ENCODE assay signal across 8 cellular contexts in genomic region chr21:39444406-39445145, GRCh38. TPM values are rescaled to one million over a fixed set of nuclear protein-coding genes. Genes with fewer than 3 reads are reported as not detected.
DNase-seq lines count a peak whose midpoint lies in the region; ATAC-seq and TF ChIP-seq lines count a peak whose summit lies in the region.

No MANE protein-coding gene starts in this region.

- POLR2A ChIA-PET in naive thymus-derived CD4-positive, alpha-beta T cell (lab: Charles Lee) = no interaction called here

- no peak for ATAC-seq in naive thymus-derived CD4-positive, alpha-beta T cell

- H3K4me1 Mint-ChIP-seq in endothelial cell (ENCODE audit: unreplicated experiment) = peaks cover 18% of the 10 kb centered on the region
- peaks cover 8 to 26% (median 14%) of the 10 kb centered on the region in 7 donors for H3K4me1 Mint-ChIP-seq in naive thymus-derived CD4-positive, alpha-beta T cell

- peak overlapping the region; percentile 96 for H3K27ac Mint-ChIP-seq in endothelial cell (ENCODE audit: unreplicated experiment)
- H3K27ac Mint-ChIP-seq in naive thymus-derived CD4-positive, alpha-beta T cell = peak overlapping the region; percentile 85 to 98 (median 91)

- CTCF ChIA-PET in naive thymus-derived CD4-positive, alpha-beta T cell (lab: Charles Lee) = interaction anchor here (0.6 kb wide), 1 partner anchor 305 kb away, joined by 4 read pairs; no protein-coding TSS in a partner anchor

- no peaks in the 10 kb centered on the region for H3K36me3 ChIP-seq in naive thymus-derived CD4-positive, alpha-beta T cell (ENCODE audit: control insufficient read depth in 2 of 3, insufficient read depth in 3 of 3, low read length in 3 of 3)

- intact Hi-C loops in naive thymus-derived CD4-positive, alpha-beta T cell (cut with micrococcal nuclease) = loop anchor here (1.0 to 5.0 kb wide), 11 partner anchors 56 to 1882 kb away; partner anchors contain the start of genes PSMG1 (in 2 of the 2), BRWD1 (in 1 of the 2), ETS2 (in 1 of the 2) and HMGN1 (in 1 of the 2)

- peaks cover 11 to 13% of the 10 kb centered on the region in 2 donors for H3K4me1 ChIP-seq in naive thymus-derived CD4-positive, alpha-beta T cell (ENCODE audit: control insufficient read depth in 2 of 2, insufficient read depth in 2 of 2, low read length in 2 of 2)

- peak overlapping the region; percentile 76 for H3K27ac ChIP-seq in naive thymus-derived CD4-positive, alpha-beta T cell (ENCODE audit: low read depth, low read length)

- H3K27me3 ChIP-seq in naive thymus-derived CD4-positive, alpha-beta T cell (ENCODE audit: control insufficient read depth in 2 of 2, insufficient read depth in 2 of 2, low read length in 2 of 2) = peaks cover 0 to 5% of the 10 kb centered on the region in 2 donors

- H3K36me3 Mint-ChIP-seq in endothelial cell (ENCODE audit: low read depth, unreplicated experiment) = peaks cover 7% of the 10 kb centered on the region
- H3K36me3 Mint-ChIP-seq in naive thymus-derived CD4-positive, alpha-beta T cell = no peaks in the 10 kb centered on the region

- TF ChIP-seq CTCF in endothelial cell (IDR thresholded peaks at IDR 0.05; ENCODE audit: unreplicated experiment) = no peak

- H3K4me3 Mint-ChIP-seq in endothelial cell (ENCODE audit: unreplicated experiment) = peak overlapping the region; percentile 97
- H3K4me3 Mint-ChIP-seq in naive thymus-derived CD4-positive, alpha-beta T cell = peak overlapping the region; percentile 91 to 99 (median 94)

- DNase-seq in DMS53 (lab: John Stamatoyannopoulos, UW) (peak; percentile 36), DMS53 treated with DMSO at 0.1 percent for 48 hours (lab: John Stamatoyannopoulos, UW; ENCODE audit: unreplicated experiment) (no peak), RPMI7951 (ENCODE audit: low read depth) (peak; percentile 28), endothelial cell (ENCODE audit: low spot score) (peak; percentile 11), Kasumi-1 (lab: John Stamatoyannopoulos, UW) (no peak), ecto neural progenitor cell (ENCODE audit: low spot score) (no peak)
- peak in 1 of 9 donors; percentile 0 for DNase-seq in naive thymus-derived CD4-positive, alpha-beta T cell
- no peak for DNase-seq in activated CD4-positive, CD25-positive, alpha-beta regulatory T cell (lab: John Stamatoyannopoulos, UW)

- peak overlapping the region; percentile 83 for H3K4me3 ChIP-seq in naive thymus-derived CD4-positive, alpha-beta T cell (ENCODE audit: low read length)

- peaks cover 6% of the 10 kb centered on the region for H3K27me3 Mint-ChIP-seq in endothelial cell (ENCODE audit: unreplicated experiment)
- H3K27me3 Mint-ChIP-seq in naive thymus-derived CD4-positive, alpha-beta T cell = peaks cover 6 to 47% (median 16%) of the 10 kb centered on the region in 5 donors

- peaks cover 6% of the 10 kb centered on the region for H3K9me3 Mint-ChIP-seq in endothelial cell (ENCODE audit: unreplicated experiment)
- H3K9me3 Mint-ChIP-seq in naive thymus-derived CD4-positive, alpha-beta T cell = peaks cover 0 to 4% (median 0%) of the 10 kb centered on the region in 11 donors

- H3K9me3 ChIP-seq in naive thymus-derived CD4-positive, alpha-beta T cell (ENCODE audit: control insufficient read depth in 2 of 3, low read length in 3 of 3) = no peaks in the 10 kb centered on the region

RNA-seq across cellular contexts. Expression of gene LCA5L, which starts 1.0 kb away (rescaled TPM):
- 0.20 and 0.96 TPM in 2 replicates for total RNA-seq in RPMI7951 (2014; rRNA removed; shearing (Covaris generic))
- 0.59 TPM for total RNA-seq in endothelial cell (ENCODE audit: unreplicated experiment)
- total RNA-seq in naive thymus-derived CD4-positive, alpha-beta T cell = not detected
- under 1 TPM in 1 of 2 donors, not detected in 1; 0.24 TPM for polyA plus RNA-seq in naive thymus-derived CD4-positive, alpha-beta T cell

RNA-seq across cellular contexts. Expression of gene SH3BGR, which starts 7.2 kb away (rescaled TPM):
- total RNA-seq in RPMI7951 (2014; rRNA removed; shearing (Covaris generic)) = 1.2 and 1.3 TPM in 2 replicates
- 3.4 TPM for total RNA-seq in endothelial cell (ENCODE audit: unreplicated experiment)
- 1 to 10 TPM in 4 of 5 experiments, under 1 TPM in 1; 0.94 to 3.5 (median 1.6) TPM for total RNA-seq in naive thymus-derived CD4-positive, alpha-beta T cell
- polyA plus RNA-seq in naive thymus-derived CD4-positive, alpha-beta T cell = 1 to 10 TPM; 1.7 to 3.7 TPM

Comparison
In these comparisons a context has a peak if more than half of its experiments do, and no peak if none do; other contexts are left out.
1. DNase-seq: peak in DMS53 (single experiment), RPMI7951 (single experiment) and endothelial cell (single experiment); none in DMS53 treated with DMSO at 0.1 percent for 48 hours (single experiment), Kasumi-1 (0 of 2), ecto neural progenitor cell (single experiment) and activated CD4-positive, CD25-positive, alpha-beta regulatory T cell (0 of 4).